ENCODE assay signal across 20 cellular contexts in the genomic region with DNA sequence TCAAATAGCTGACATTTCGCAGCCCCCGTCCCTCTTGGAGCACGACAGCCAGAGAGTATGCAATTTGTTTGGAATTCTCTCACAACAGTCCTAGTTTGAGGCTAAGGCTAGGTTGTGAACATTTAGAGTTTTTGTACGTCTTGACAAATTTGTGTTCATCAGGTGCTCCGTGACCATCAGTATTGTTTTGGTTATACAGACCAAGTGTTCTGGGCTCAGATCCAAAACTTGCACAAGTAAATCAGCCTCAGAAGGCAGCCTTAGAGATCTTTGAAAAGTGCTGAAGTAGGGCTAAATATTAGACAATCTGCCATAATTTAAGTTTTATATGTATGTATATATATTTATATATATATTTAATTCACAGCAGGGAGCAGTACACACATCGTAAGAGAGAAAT.
DNase-seq lines count a peak whose midpoint lies in the region; ATAC-seq and TF ChIP-seq lines count a peak whose summit lies in the region.
"Had no signal": no experiment of that assay in that cellular context is flagged by ENCODE, and none has a peak within 500 bp of the region (broad histone marks: within the 10 kb centered on the region; RNA-seq: fewer than 3 reads in every experiment).

No MANE protein-coding gene starts in this region.

- no peaks in the 10 kb centered on the region for H3K9me3 ChIP-seq in sigmoid colon
- no peaks in the 10 kb centered on the region for H3K9me3 ChIP-seq in suprapubic skin
- H3K9me3 ChIP-seq: adrenal gland, right atrium auricular region, thoracic aorta had no signal

- TF ChIP-seq CTCF in LNCaP clone FGC (IDR thresholded peaks at IDR 0.05; ENCODE audit: control insufficient read depth, extremely low read depth, insufficient read depth): no peak
- TF ChIP-seq CTCF in astrocyte of the cerebellum (IDR thresholded peaks at IDR 0.05; ENCODE audit: low read depth, low read length, missing control alignments): no peak
- no peak for TF ChIP-seq CTCF in sigmoid colon (IDR thresholded peaks at IDR 0.05)
- no peak for TF ChIP-seq CTCF in suprapubic skin (IDR thresholded peaks at IDR 0.05)

- no peaks in the 10 kb centered on the region for H3K9me3 Mint-ChIP-seq in activated naive CD4-positive, alpha-beta T cell treated with anti-CD3 and anti-CD28 coated beads, Interleukin-2, amount 10 ng/mL, durations not matched to agents 7 days and 5 days
- H3K9me3 Mint-ChIP-seq: naive thymus-derived CD8-positive, alpha-beta T cell had no signal

- CTCF ChIA-PET in activated naive CD4-positive, alpha-beta T cell treated with anti-CD3 and anti-CD28 coated beads, Interleukin-2, amount 10 ng/mL, durations not matched to agents 7 days and 5 days (lab: Charles Lee): no interaction called here

- H3K4me3 ChIP-seq in LNCaP clone FGC (ENCODE audit: low read depth, low read length) (no peak overlapping the region), astrocyte of the cerebellum (ENCODE audit: low read depth, low read length) (no peak overlapping the region), sigmoid colon (peak overlapping the region in 2 of 4 donors; percentile 13 to 21), suprapubic skin (no peak overlapping the region)
- H3K4me3 ChIP-seq: adrenal gland, GM23248, PC-9, right atrium auricular region, SK-N-MC, thoracic aorta had no signal

- no peak overlapping the region for H3K4me3 Mint-ChIP-seq in activated naive CD4-positive, alpha-beta T cell treated with anti-CD3 and anti-CD28 coated beads, Interleukin-2, amount 10 ng/mL, durations not matched to agents 7 days and 5 days

- H3K27me3 ChIP-seq in sigmoid colon: no peaks in the 10 kb centered on the region
- H3K27me3 ChIP-seq in suprapubic skin: no peaks in the 10 kb centered on the region
- H3K27me3 ChIP-seq: adrenal gland, right atrium auricular region had no signal

- in situ Hi-C loops in astrocyte of the cerebellum (cut with HindIII; ENCODE audit: low sequenced_read_pairs): no loop called here

- intact Hi-C loops in sigmoid colon (cut with DNase I): no loop called here
- intact Hi-C loops in sciatic nerve (cut with DNase I): no loop called here

- H3K4me1 ChIP-seq in sigmoid colon (peaks cover 0 to 44% (median 35%) of the 10 kb centered on the region in 4 donors), suprapubic skin (no peaks in the 10 kb centered on the region)

- no peak for ATAC-seq in sciatic nerve
- ATAC-seq: naive thymus-derived CD8-positive, alpha-beta T cell had no signal

- no peaks in the 10 kb centered on the region for H3K36me3 Mint-ChIP-seq in activated naive CD4-positive, alpha-beta T cell treated with anti-CD3 and anti-CD28 coated beads, Interleukin-2, amount 10 ng/mL, durations not matched to agents 7 days and 5 days
- H3K36me3 Mint-ChIP-seq: naive thymus-derived CD8-positive, alpha-beta T cell had no signal

- TF ChIP-seq EP300 in sigmoid colon (IDR thresholded peaks at IDR 0.05): no peak
- TF ChIP-seq EP300 in suprapubic skin (IDR thresholded peaks at IDR 0.05): no peak

- H3K4me1 Mint-ChIP-seq in activated naive CD4-positive, alpha-beta T cell treated with anti-CD3 and anti-CD28 coated beads, Interleukin-2, amount 10 ng/mL, durations not matched to agents 7 days and 5 days: peaks cover 24% of the 10 kb centered on the region

- 71 to 86% methylated on average over 6 of the region's 6 CpGs for WGBS in sigmoid colon, 2 donors
- WGBS in suprapubic skin: 61% methylated on average over 6 of the region's 6 CpGs

- H3K27ac ChIP-seq in sigmoid colon (peak overlapping the region; percentile 43 to 72 (median 61)), suprapubic skin (no peak overlapping the region)
- H3K27ac ChIP-seq: adrenal gland, epithelial cell of prostate, GM23248, PC-9, right atrium auricular region, SK-N-MC, thoracic aorta had no signal

- DNase-seq in LNCaP clone FGC (ENCODE audit: low read depth) (peak; percentile 58), astrocyte of the cerebellum (ENCODE audit: low read depth) (peak; percentile 69), fibroblast of the conjunctiva (ENCODE audit: low read depth) (peak; percentile 49), sigmoid colon (peak; percentile 71), sciatic nerve (ENCODE audit: low spot score) (no peak), T-helper 1 cell (no peak), suprapubic skin (ENCODE audit: low spot score in 2 of 2) (no peak)
- DNase-seq in activated naive CD4-positive, alpha-beta T cell treated with anti-CD3 and anti-CD28 coated beads, Interleukin-2, amount 10 ng/mL, durations not matched to agents 7 days and 5 days: no peak
- DNase-seq: activated CD4-positive, alpha-beta T cell treated with anti-CD3 and anti-CD28 coated beads, Interleukin-2, amount 50 U/mL, for 48 hours; activated T-cell treated with anti-CD3 and anti-CD28 coated beads, Interleukin-2, amount 50 U/mL, for 48 hours; GM23248; naive thymus-derived CD8-positive, alpha-beta T cell; NCI-H1930; PC-9; stimulated activated CD4-positive, alpha-beta T cell treated with anti-CD3 and anti-CD28 coated beads, Interleukin-4, amount 100 ng/mL, for 24 hours had no signal

- H3K36me3 ChIP-seq in sigmoid colon (no peaks in the 10 kb centered on the region), suprapubic skin (no peaks in the 10 kb centered on the region)
- H3K36me3 ChIP-seq: adrenal gland, right atrium auricular region, thoracic aorta had no signal

- peaks cover 4% of the 10 kb centered on the region for H3K27me3 Mint-ChIP-seq in activated naive CD4-positive, alpha-beta T cell treated with anti-CD3 and anti-CD28 coated beads, Interleukin-2, amount 10 ng/mL, durations not matched to agents 7 days and 5 days

- no peak overlapping the region for H3K27ac Mint-ChIP-seq in activated naive CD4-positive, alpha-beta T cell treated with anti-CD3 and anti-CD28 coated beads, Interleukin-2, amount 10 ng/mL, durations not matched to agents 7 days and 5 days

- TF ChIP-seq POLR2A in sigmoid colon (IDR thresholded peaks at IDR 0.05) (no peak), suprapubic skin (IDR thresholded peaks at IDR 0.05) (no peak)

Comparison
In these comparisons a context has a peak if more than half of its experiments do, and no peak if none do; other contexts are left out.
1. DNase-seq: peak in LNCaP clone FGC (single experiment), astrocyte of the cerebellum (single experiment), fibroblast of the conjunctiva (single experiment) and sigmoid colon (single experiment); none in activated naive CD4-positive, alpha-beta T cell treated with anti-CD3 and anti-CD28 coated beads, Interleukin-2, amount 10 ng/mL, durations not matched to agents 7 days and 5 days (single experiment), sciatic nerve (single experiment), T-helper 1 cell (0 of 5) and suprapubic skin (0 of 2).